In the genomic region with DNA sequence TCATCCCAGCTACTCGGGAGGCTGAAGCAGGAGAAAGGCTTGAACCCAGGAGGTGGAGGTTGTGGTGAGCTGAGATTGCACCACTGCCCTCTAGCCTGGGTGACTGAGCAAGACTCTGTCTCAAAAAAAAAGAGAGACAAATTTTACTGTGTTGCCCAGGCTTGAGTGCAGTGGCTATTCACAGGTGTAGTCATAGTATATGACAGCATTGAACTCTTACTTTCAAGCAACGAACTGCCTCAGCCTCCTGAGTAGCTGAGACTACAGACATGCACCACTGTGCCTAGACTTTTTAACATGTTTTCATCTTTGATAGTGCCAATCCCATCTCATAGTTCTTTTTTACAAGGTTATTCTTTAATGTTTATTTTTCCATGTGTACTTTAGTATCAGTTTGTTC, we compare ENCODE assay signal across 13 cellular contexts. TPM values are rescaled to one million over a fixed set of nuclear protein-coding genes. Genes with fewer than 3 reads are reported as not detected.
DNase-seq lines count a peak whose midpoint lies in the region; ATAC-seq and TF ChIP-seq lines count a peak whose summit lies in the region.
"Had no signal": no experiment of that assay in that cellular context is flagged by ENCODE, and none has a peak within 500 bp of the region (broad histone marks: within the 10 kb centered on the region; RNA-seq: fewer than 3 reads in every experiment).

No MANE protein-coding gene starts in this region.

- H3K4ac ChIP-seq in trophoblast cell (ENCODE audit: low read depth, low read length): peak overlapping the region; percentile 33

- H3K9me3 ChIP-seq in MM.1S (replicated peaks; ENCODE audit: insufficient read depth, low read length): no peaks in the 10 kb centered on the region
- H3K9me3 ChIP-seq in body of pancreas: no peaks in the 10 kb centered on the region
- no peaks in the 10 kb centered on the region for H3K9me3 ChIP-seq in trophoblast cell (ENCODE audit: insufficient read depth, low read depth, low read length)

- no peaks in the 10 kb centered on the region for H3K79me1 ChIP-seq in trophoblast cell (ENCODE audit: low read length)

- no peak overlapping the region for H2BK12ac ChIP-seq in trophoblast cell (ENCODE audit: low read length)

- H3K18ac ChIP-seq in trophoblast cell (ENCODE audit: low read length): no peak overlapping the region

- intact Hi-C loops in body of pancreas (cut with DNase I): no loop called here

- H3F3A ChIP-seq in MM.1S (ENCODE audit: insufficient read depth, low read length): peaks cover 7% of the 10 kb centered on the region; the same call in 1 of the 2 replicates

- no peak overlapping the region for H2BK120ac ChIP-seq in trophoblast cell (ENCODE audit: insufficient read depth, low read length, poor library complexity)

- DNase-seq in activated naive CD4-positive, alpha-beta T cell treated with anti-CD3 and anti-CD28 coated beads, Interleukin-2, amount 50 U/mL, for 72 hours (ENCODE audit: low spot score in 2 of 2): no peak
- no peak for DNase-seq in activated naive CD4-positive, alpha-beta T cell treated with anti-CD3 and anti-CD28 coated beads, Interleukin-2, amount 50 U/mL, for 16 hours
- DNase-seq in MM.1S (peak; percentile 70), body of pancreas (no peak), trophoblast cell (no peak), SK-N-DZ (ENCODE audit: low spot score) (no peak)
- DNase-seq: CD4-positive, alpha-beta memory T cell; NCI-H1417 treated with DMSO at 0.1 percent for 48 hours; NCI-H2029; NCI-H510A; SHP77 had no signal

- H4K8ac ChIP-seq in trophoblast cell (ENCODE audit: low read depth, low read length): no peak overlapping the region

- H3K27ac Mint-ChIP-seq in activated naive CD4-positive, alpha-beta T cell treated with anti-CD3 and anti-CD28 coated beads, Interleukin-2, amount 50 U/mL, for 72 hours: no peak overlapping the region
- H3K27ac Mint-ChIP-seq: CD4-positive, alpha-beta memory T cell had no signal

- H3K27ac ChIP-seq in MM.1S (ENCODE audit: low read length) (peak overlapping the region; percentile 14; the same call in 1 of the 2 replicates), body of pancreas (no peak overlapping the region), trophoblast cell (ENCODE audit: low read depth, low read length) (no peak overlapping the region)

- H3K4me3 ChIP-seq in MM.1S (ENCODE audit: low read length) (no peak overlapping the region), body of pancreas (no peak overlapping the region), trophoblast cell (ENCODE audit: low read depth, low read length) (no peak overlapping the region)

- no peak overlapping the region for H3K14ac ChIP-seq in trophoblast cell (ENCODE audit: low read length)

- no peak overlapping the region for H3K23ac ChIP-seq in trophoblast cell (ENCODE audit: low read length)

- no peak overlapping the region for H2AFZ ChIP-seq in MM.1S (ENCODE audit: low read length)
- no peak overlapping the region for H2AFZ ChIP-seq in trophoblast cell (ENCODE audit: insufficient read depth, low read length, poor library complexity)

- H4K20me1 ChIP-seq in MM.1S (ENCODE audit: insufficient read depth, low read length): peaks cover 4% of the 10 kb centered on the region; the same call in 1 of the 2 replicates

- TF ChIP-seq CTCF in MM.1S (IDR thresholded peaks at IDR 0.05; ENCODE audit: low read length) (peak; percentile 15), body of pancreas (IDR thresholded peaks at IDR 0.05) (no peak)

- H3K4me1 ChIP-seq in MM.1S (ENCODE audit: low read length) (peaks cover 12% of the 10 kb centered on the region), body of pancreas (peaks cover 7% of the 10 kb centered on the region), trophoblast cell (ENCODE audit: control insufficient read depth in 1 of 2, insufficient read depth in 2 of 2, low read length in 2 of 2) (no peaks in the 10 kb centered on the region)

- H2BK5ac ChIP-seq in trophoblast cell (ENCODE audit: low read depth, low read length, poor library complexity): no peak overlapping the region

- H3K9me2 ChIP-seq in MM.1S (replicated peaks; ENCODE audit: insufficient read depth, low read length): no peaks in the 10 kb centered on the region

- TF ChIP-seq POLR2A in body of pancreas (IDR thresholded peaks at IDR 0.05): no peak

- no peak overlapping the region for H4K91ac ChIP-seq in trophoblast cell (ENCODE audit: low read depth, low read length)

- H3K36me3 ChIP-seq in MM.1S (replicated peaks; ENCODE audit: insufficient read depth, low read length) (no peaks in the 10 kb centered on the region), body of pancreas (replicated peaks in 1 of 2; ENCODE audit: insufficient read depth in 1 of 2, low read depth in 2 of 2) (no peaks in the 10 kb centered on the region), trophoblast cell (ENCODE audit: control insufficient read depth in 1 of 2, insufficient read depth in 2 of 2, low read length in 2 of 2) (peaks cover 4 to 7% of the 10 kb centered on the region in 2 experiments)

- H3K9ac ChIP-seq in MM.1S (ENCODE audit: low read length): no peak overlapping the region
- H3K9ac ChIP-seq in trophoblast cell (ENCODE audit: low read length): no peak overlapping the region

- 63 to 71% methylated on average over 2 of the region's 2 CpGs for WGBS in body of pancreas, 2 donors
- WGBS in trophoblast cell (ENCODE audit: extremely low coverage, insufficient coverage, insufficient read length): no CpG with 5 or more reads among the region's 2 CpGs

- H4K12ac ChIP-seq in trophoblast cell (ENCODE audit: low read depth, low read length): no peak overlapping the region

- H3K27me3 ChIP-seq in MM.1S (replicated peaks; ENCODE audit: insufficient read depth, low read length) (no peaks in the 10 kb centered on the region), body of pancreas (no peaks in the 10 kb centered on the region), trophoblast cell (ENCODE audit: insufficient read depth, low read length) (no peaks in the 10 kb centered on the region)

- H3K9me3 Mint-ChIP-seq in activated naive CD4-positive, alpha-beta T cell treated with anti-CD3 and anti-CD28 coated beads, Interleukin-2, amount 50 U/mL, for 72 hours: no peaks in the 10 kb centered on the region

- H3K79me2 ChIP-seq in MM.1S (ENCODE audit: low read length) (peaks cover 100% of the 10 kb centered on the region), trophoblast cell (ENCODE audit: control insufficient read depth, insufficient read depth, low read length, poor library complexity) (peaks cover 3% of the 10 kb centered on the region)

- peak overlapping the region; percentile 7; the same call in 1 of the 2 replicates for H3K4me2 ChIP-seq in MM.1S (ENCODE audit: low read depth, low read length)
- no peak overlapping the region for H3K4me2 ChIP-seq in trophoblast cell (ENCODE audit: low read length)

- H2AK5ac ChIP-seq in trophoblast cell (ENCODE audit: low read length): no peak overlapping the region

- H3K36me3 Mint-ChIP-seq in activated naive CD4-positive, alpha-beta T cell treated with anti-CD3 and anti-CD28 coated beads, Interleukin-2, amount 50 U/mL, for 72 hours: peaks cover 0 to 26% of the 10 kb centered on the region in 2 donors

- peak; percentile 34 to 66 for ATAC-seq in activated naive CD4-positive, alpha-beta T cell treated with anti-CD3 and anti-CD28 coated beads, Interleukin-2, amount 50 U/mL, for 72 hours
- ATAC-seq in body of pancreas (peak; percentile 27), HG03196 (IDR thresholded peaks at IDR 0.05; ENCODE audit: unreplicated experiment) (no peak), HG02678 (IDR thresholded peaks at IDR 0.05; ENCODE audit: unreplicated experiment) (no peak)

RNA-seq across cellular contexts. Expression of a gene that starts 13.7 kb away (rescaled TPM):
- 10 to 100 TPM; 25.7 to 31.5 TPM for total RNA-seq in activated naive CD4-positive, alpha-beta T cell treated with anti-CD3 and anti-CD28 coated beads, Interleukin-2, amount 50 U/mL, for 72 hours
- 10 to 100 TPM; 19.1 to 26.2 TPM for total RNA-seq in body of pancreas
- polyA plus RNA-seq in trophoblast cell (2013): 14.6 and 15.4 TPM in 2 replicates
- 22.6 and 23.9 TPM in 2 replicates for polyA plus RNA-seq in SK-N-DZ (2014; cell fraction: cytosol; rRNA removed)
- 23.7 and 33.6 TPM in 2 replicates for polyA plus RNA-seq in SK-N-DZ (2014; cell fraction: nucleus; rRNA removed)

Comparison
In these comparisons a context has a peak if more than half of its experiments do, and no peak if none do; other contexts are left out.
1. ATAC-seq: peak in activated naive CD4-positive, alpha-beta T cell treated with anti-CD3 and anti-CD28 coated beads, Interleukin-2, amount 50 U/mL, for 72 hours (2 of 2) and body of pancreas (single experiment); none in HG03196 (single experiment) and HG02678 (single experiment).